Comparison of ENCODE assay signal across 8 cellular contexts in the genomic region with DNA sequence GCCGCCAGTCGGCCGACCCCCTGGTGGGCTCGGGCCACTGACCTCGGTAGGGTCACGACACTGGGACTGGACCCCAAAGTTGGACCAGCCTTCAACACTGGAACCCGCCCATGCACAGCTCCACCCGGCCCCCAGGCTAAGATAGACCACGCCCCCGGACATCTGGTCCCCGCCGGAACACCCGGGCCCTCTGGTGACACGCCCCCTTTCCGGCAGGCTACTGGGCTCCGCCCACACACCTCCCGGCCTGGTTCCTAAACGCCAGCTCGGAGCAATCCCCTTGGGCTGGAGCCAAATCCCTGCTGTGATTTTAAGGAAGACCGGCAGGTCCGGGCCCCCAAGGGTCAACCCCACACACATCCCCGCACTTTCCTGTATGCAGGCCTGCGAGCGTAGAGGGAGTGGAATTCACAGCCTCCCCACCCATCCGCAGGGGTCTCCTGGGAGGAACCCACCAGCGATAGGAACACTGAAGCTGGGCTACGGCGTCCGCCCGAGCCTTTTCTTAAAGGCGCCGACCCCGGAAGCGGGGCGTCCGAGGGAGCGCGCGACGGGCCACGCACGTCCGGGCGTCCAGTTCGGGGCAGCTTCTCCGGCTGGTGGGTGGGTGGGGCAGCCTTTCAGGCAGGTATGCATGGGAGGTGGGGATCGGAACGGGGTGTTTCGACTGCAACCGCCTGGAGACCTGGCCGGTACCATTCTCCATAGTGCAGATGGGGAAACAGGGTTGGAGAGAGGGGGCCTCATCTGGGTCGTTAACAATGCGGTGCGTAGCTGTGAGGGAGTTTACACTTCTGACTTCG. TPM values are rescaled to one million over a fixed set of nuclear protein-coding genes. Genes with fewer than 3 reads are reported as not detected.
DNase-seq lines count a peak whose midpoint lies in the region; ATAC-seq, FAIRE-seq and TF ChIP-seq lines count a peak whose summit lies in the region.

A gene with protein sequence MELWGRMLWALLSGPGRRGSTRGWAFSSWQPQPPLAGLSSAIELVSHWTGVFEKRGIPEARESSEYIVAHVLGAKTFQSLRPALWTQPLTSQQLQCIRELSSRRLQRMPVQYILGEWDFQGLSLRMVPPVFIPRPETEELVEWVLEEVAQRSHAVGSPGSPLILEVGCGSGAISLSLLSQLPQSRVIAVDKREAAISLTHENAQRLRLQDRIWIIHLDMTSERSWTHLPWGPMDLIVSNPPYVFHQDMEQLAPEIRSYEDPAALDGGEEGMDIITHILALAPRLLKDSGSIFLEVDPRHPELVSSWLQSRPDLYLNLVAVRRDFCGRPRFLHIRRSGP (plus strand): TSS at position 576 of the 803 bp plus-strand sequence. CDS start 1,583 bp downstream, outside the sequence.

- DNase-seq in D721Med (ENCODE audit: insufficient read length, low spot score) (peak; percentile 99), HuH-7 (ENCODE audit: low spot score) (peak; percentile 98), OCI-M1 (lab: John Stamatoyannopoulos, UW) (peak; percentile 94), activated T-cell treated with anti-CD3 and anti-CD28 coated beads for 4 hours (peak; percentile 88), epidermal melanocyte (ENCODE audit: insufficient read length, low spot score) (peak; percentile 99)
- DNase-seq in stimulated activated CD8-positive, alpha-beta memory T cell treated with anti-CD3 and anti-CD28 coated beads, Interleukin-4, amount 100 ng/mL, for 1 hour (ENCODE audit: low read depth in 2 of 2, low spot score in 1 of 2) = peak; percentile 91

- peaks cover 70% of the 10 kb centered on the region for H3K4me1 ChIP-seq in mononuclear cell (ENCODE audit: insufficient read depth, low read length)

- peak; percentile 65 for ATAC-seq in GM21515 (IDR thresholded peaks at IDR 0.05; ENCODE audit: unreplicated experiment)

- TF ChIP-seq CTCF in D721Med (IDR thresholded peaks at IDR 0.05; ENCODE audit: insufficient read depth, missing control alignments) = no peak

- FAIRE-seq in D721Med (lab: Jason Lieb, UNC) = no peak

- H3K4me3 ChIP-seq in mononuclear cell (ENCODE audit: low read length) = peak within 1 kb of the TSS; percentile 80

- H3K27me3 ChIP-seq in mononuclear cell (ENCODE audit: insufficient read depth, low read length) = no peaks in the 10 kb centered on the region

- H3K9me3 ChIP-seq in mononuclear cell (ENCODE audit: low read depth, low read length) = no peaks in the 10 kb centered on the region

RNA-seq across cellular contexts. Expression of the gene that starts here (rescaled TPM):
- total RNA-seq in mononuclear cell = 3.0 TPM

Comparison
In these comparisons a context has a peak if more than half of its experiments do, and no peak if none do; other contexts are left out.
1. Peak in every context shown above with its lines: DNase-seq, ATAC-seq and H3K4me3 ChIP-seq.